In the genomic region with DNA sequence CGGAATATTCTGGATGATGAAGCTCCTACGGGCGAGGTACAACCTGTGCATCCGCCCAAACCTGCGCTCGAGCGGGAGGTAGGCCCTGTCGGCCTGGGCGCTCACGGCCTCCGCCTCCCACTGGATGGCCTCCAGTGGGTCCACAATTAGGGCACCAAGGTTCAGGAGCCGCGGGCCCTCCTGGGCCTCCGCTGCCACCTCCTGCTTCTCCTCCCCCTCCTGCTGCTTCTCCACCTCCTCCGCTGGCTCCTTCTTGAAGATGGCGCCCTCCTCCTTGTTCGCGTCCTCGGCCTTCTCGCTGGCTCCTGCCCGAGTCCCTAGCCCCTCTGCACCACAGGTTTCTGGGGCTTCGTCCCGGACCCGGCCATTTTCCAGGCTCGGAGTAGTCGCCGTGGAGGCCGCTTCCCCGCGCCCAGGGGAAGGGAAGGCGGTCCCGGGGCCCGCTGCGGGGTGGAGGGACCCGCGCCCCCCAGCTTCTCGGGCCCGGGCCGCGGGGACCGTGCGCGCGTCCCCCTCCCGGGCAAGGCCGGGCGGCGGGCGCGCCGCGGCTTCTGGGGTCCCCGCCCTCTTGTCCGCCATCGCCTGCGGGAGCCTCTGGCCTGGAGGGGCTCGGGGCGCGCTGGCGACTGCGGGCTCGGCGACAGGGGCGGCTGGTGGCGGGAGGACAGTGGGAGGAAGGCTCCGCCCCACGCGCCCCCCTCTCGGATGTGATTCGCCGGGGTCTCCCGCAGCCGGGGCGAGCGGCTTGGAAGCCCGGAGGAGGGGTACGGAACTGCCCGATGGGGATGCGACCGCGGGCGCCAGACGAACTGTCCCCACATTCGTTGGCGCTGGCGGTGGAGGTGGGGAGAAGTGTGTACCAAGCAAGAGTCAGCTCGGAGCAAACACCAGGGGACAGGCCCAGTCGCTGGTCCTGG, we compare ENCODE assay signal across 8 cellular contexts. TPM values are rescaled to one million over a fixed set of nuclear protein-coding genes. Genes with fewer than 3 reads are reported as not detected.
DNase-seq lines count a peak whose midpoint lies in the region; ATAC-seq and TF ChIP-seq lines count a peak whose summit lies in the region.

No MANE protein-coding gene starts in this region.

- no peak for TF ChIP-seq CTCF in AG04449 (IDR thresholded peaks at IDR 0.05; ENCODE audit: insufficient read depth, low read length, missing control alignments)
- no peak; the same call in 1 of the 2 replicates for TF ChIP-seq CTCF in IMR-90 (conservative IDR thresholded peaks at IDR 0.05; ENCODE audit: low read depth, low read length)
- TF ChIP-seq CTCF in endothelial cell (IDR thresholded peaks at IDR 0.05; ENCODE audit: unreplicated experiment): no peak
- TF ChIP-seq CTCF in stomach (IDR thresholded peaks at IDR 0.05): peak in 1 of 7 experiments; percentile 10

- no peaks in the 10 kb centered on the region for H3K9me3 ChIP-seq in IMR-90 (ENCODE audit: control insufficient read depth, insufficient read depth, low read length)
- no peaks in the 10 kb centered on the region for H3K9me3 ChIP-seq in stomach

- H3K4me2 ChIP-seq in IMR-90 (ENCODE audit: low read depth, low read length): peak overlapping the region; percentile 87

- peaks cover 9% of the 10 kb centered on the region for H3K27me3 Mint-ChIP-seq in endothelial cell (ENCODE audit: unreplicated experiment)

- no peak for TF ChIP-seq RAD21 in IMR-90 (IDR thresholded peaks at IDR 0.05; ENCODE audit: low read length)

- DNase-seq in AG04449 (ENCODE audit: low read depth, low spot score): no peak
- peak; percentile 11 for DNase-seq in IMR-90
- peak; percentile 82 for DNase-seq in activated CD8-positive, alpha-beta memory T cell treated with anti-CD3 and anti-CD28 coated beads for 24 hours
- peak; percentile 46 for DNase-seq in endothelial cell (ENCODE audit: low spot score)
- peak; percentile 44 for DNase-seq in midbrain (lab: John Stamatoyannopoulos, UW)
- DNase-seq in stomach: peak; percentile 57
- no peak for DNase-seq in NCI-H2196 (lab: John Stamatoyannopoulos, UW; ENCODE audit: unreplicated experiment)
- DNase-seq in NCI-H2196 treated with DMSO at 0.1 percent for 48 hours (lab: John Stamatoyannopoulos, UW; ENCODE audit: unreplicated experiment): no peak

- peak overlapping the region; percentile 61 for H3K4me3 ChIP-seq in AG04449 (ENCODE audit: low read depth, low read length)
- peak overlapping the region; percentile 67 for H3K4me3 ChIP-seq in IMR-90 (ENCODE audit: insufficient read depth, low read depth, low read length)
- H3K4me3 ChIP-seq in stomach: peak overlapping the region; percentile 62 to 72 (median 68)

- H2BK15ac ChIP-seq in IMR-90 (ENCODE audit: low read depth, low read length): 0 out of 3 replicates have a peak overlapping the region, but pooled peaks have one; percentile 41

- H3K9ac ChIP-seq in IMR-90 (ENCODE audit: low read depth, low read length): peak overlapping the region; percentile 93

- peaks cover 17% of the 10 kb centered on the region for H3K36me3 Mint-ChIP-seq in endothelial cell (ENCODE audit: low read depth, unreplicated experiment)

- H3K36me3 ChIP-seq in IMR-90 (ENCODE audit: control insufficient read depth, insufficient read depth, low read length): peaks cover 5% of the 10 kb centered on the region; the same call in 1 of the 2 replicates
- H3K36me3 ChIP-seq in stomach: peaks cover 0 to 6% (median 4%) of the 10 kb centered on the region in 4 donors

- no peak overlapping the region for H3K27ac Mint-ChIP-seq in endothelial cell (ENCODE audit: unreplicated experiment)

- peak overlapping the region; percentile 88 for H3K4ac ChIP-seq in IMR-90 (ENCODE audit: low read depth, low read length)

- peak; percentile 68 for ATAC-seq in IMR-90 (ENCODE audit: low read depth)

- H3K27me3 ChIP-seq in IMR-90 (ENCODE audit: control insufficient read depth, insufficient read depth, low read length) (no peaks in the 10 kb centered on the region), stomach (no peaks in the 10 kb centered on the region)

- H4K20me1 ChIP-seq in IMR-90 (ENCODE audit: insufficient read depth, low read length): no peaks in the 10 kb centered on the region

- TF ChIP-seq EP300 in stomach (IDR thresholded peaks at IDR 0.05): no peak

- peak overlapping the region; percentile 37 for H2BK5ac ChIP-seq in IMR-90 (ENCODE audit: low read depth, low read length, poor library complexity, severe bottlenecking)

- H2AK5ac ChIP-seq in IMR-90 (ENCODE audit: low read depth, low read length): peak overlapping the region; percentile 64

- no peak overlapping the region for H3K56ac ChIP-seq in IMR-90 (ENCODE audit: extremely low read depth, insufficient read depth, low read length)

- H3K4me1 ChIP-seq in IMR-90 (ENCODE audit: control insufficient read depth, insufficient read depth, low read length) (peaks cover 8% of the 10 kb centered on the region), stomach (peaks cover 28 to 73% (median 45%) of the 10 kb centered on the region in 4 donors)

- POLR2A ChIA-PET in AG04449 (lab: Yijun Ruan, JAX) (no interaction called here), IMR-90 (lab: Charles Lee; ENCODE audit: unreplicated experiment) (no interaction called here)

- H4K8ac ChIP-seq in IMR-90 (ENCODE audit: low read depth in 2 of 2, low read length in 2 of 2): peak overlapping the region; percentile 97 to 100

- peak overlapping the region; percentile 93 for H2AFZ ChIP-seq in IMR-90 (replicated peaks; ENCODE audit: low read length, poor library complexity)

- peak overlapping the region; percentile 91 for H3K14ac ChIP-seq in IMR-90 (replicated peaks; ENCODE audit: low read depth, low read length)

- H2BK120ac ChIP-seq in IMR-90 (ENCODE audit: low read depth, low read length): peak overlapping the region; percentile 59; the same call in 1 of the 2 replicates

- peak overlapping the region; percentile 93 for H4K5ac ChIP-seq in IMR-90 (ENCODE audit: low read depth, low read length)

- H3K18ac ChIP-seq in IMR-90 (ENCODE audit: low read depth, low read length): peak overlapping the region; percentile 82; the same call in 1 of the 2 replicates

- peak overlapping the region; percentile 73 for H3K23ac ChIP-seq in IMR-90 (ENCODE audit: low read depth, low read length)

- no peaks in the 10 kb centered on the region for H3K9me3 Mint-ChIP-seq in endothelial cell (ENCODE audit: unreplicated experiment)

- CTCF ChIA-PET in AG04449 (lab: Yijun Ruan, JAX): interaction anchor here (0.7 to 1.2 kb wide), 3 partner anchors 10 to 20 kb away, joined by 3 to 4 read pairs (median 3); no protein-coding TSS in a partner anchor
- CTCF ChIA-PET in IMR-90 (lab: Yijun Ruan, JAX): no interaction called here

- in situ Hi-C loops in IMR-90 (cut with MboI; ENCODE audit: low sequenced_read_pairs): no loop called here

- peaks cover 4 to 26% of the 10 kb centered on the region in 2 experiments; a peak in 2 of 4 replicates for H3K79me1 ChIP-seq in IMR-90 (ENCODE audit: low read depth in 1 of 2, low read length in 2 of 2)

- no peak overlapping the region for H2BK20ac ChIP-seq in IMR-90 (ENCODE audit: low read depth, low read length)

- TF ChIP-seq POLR2A in IMR-90 (IDR thresholded peaks at IDR 0.05; ENCODE audit: low read depth, low read length) (no peak), stomach (IDR thresholded peaks at IDR 0.05) (no peak)

- peak overlapping the region; percentile 77 for H3K27ac ChIP-seq in IMR-90 (ENCODE audit: insufficient read depth, low read length)
- H3K27ac ChIP-seq in stomach: peak overlapping the region; percentile 82 to 87 (median 83)

- H3K4me3 Mint-ChIP-seq in endothelial cell (ENCODE audit: unreplicated experiment): peak overlapping the region; percentile 89

- WGBS in IMR-90 (ENCODE audit: extremely low coverage in 2 of 2, insufficient read length in 1 of 2), 2 experiments: 25% methylated on average over 23 of the region's 88 CpGs; no CpG with 5 or more reads in 1 of the 2 experiments
- WGBS in stomach, 5 donors: 3 to 16% (median 4%) methylated on average over 26 to 88 of the region's 88 CpGs

- no TSS peak for BruUV-seq in IMR-90 (replicated peaks; lab: Mats Ljungman, UMichigan)

- H4K91ac ChIP-seq in IMR-90 (ENCODE audit: insufficient read depth, low read depth, low read length): peak overlapping the region; percentile 73

- peaks cover 14% of the 10 kb centered on the region for H3K4me1 Mint-ChIP-seq in endothelial cell (ENCODE audit: unreplicated experiment)

- H2AK9ac ChIP-seq in IMR-90 (replicated peaks; ENCODE audit: low read depth, low read length, poor library complexity): peak overlapping the region; percentile 90

- intact Hi-C loops in IMR-90 (cut with micrococcal nuclease): no loop called here
- intact Hi-C loops in stomach (cut with DNase I; ENCODE audit: low total_unique reads): no loop called here

- dilution Hi-C loops in IMR-90 (cut with HindIII; ENCODE audit: low sequenced_read_pairs, unreplicated experiment): no loop called here

- peaks cover 18% of the 10 kb centered on the region for H3K9me1 ChIP-seq in IMR-90 (ENCODE audit: insufficient read depth, low read length)

TF ChIP-seq in IMR-90, 13 proteins besides CTCF, POLR2A, EP300 and RAD21 (continues in another document):
- TF ChIP-seq CEBPB (IDR thresholded peaks at IDR 0.05; ENCODE audit: low read depth, low read length) (no peak), SMC3 (IDR thresholded peaks at IDR 0.05; ENCODE audit: low read depth, low read length) (no peak), CHD1 (IDR thresholded peaks at IDR 0.05; ENCODE audit: low read depth, low read length) (no peak), MAZ (IDR thresholded peaks at IDR 0.05; ENCODE audit: borderline replicate concordance, low read depth, low read length) (no peak), RCOR1 (IDR thresholded peaks at IDR 0.05; ENCODE audit: insufficient replicate concordance, low read length) (no peak), BHLHE40 (IDR thresholded peaks at IDR 0.05; ENCODE audit: low read depth, low read length) (no peak), MAFK (IDR thresholded peaks at IDR 0.05; ENCODE audit: low read depth, low read length) (no peak)

RNA-seq across cellular contexts. Expression of a gene that starts 17.6 kb away (rescaled TPM):
- total RNA-seq in IMR-90 (2012; rRNA removed) (2.9 and 3.1 TPM in 2 replicates), endothelial cell (ENCODE audit: unreplicated experiment) (23.7 TPM), stomach (10 to 100 TPM in 2 of 5 donors, 1 to 10 TPM in 3; 1.8 to 20.0 (median 7.2) TPM)
- polyA plus RNA-seq in IMR-90 (2012; rRNA removed) (7.5 and 7.7 TPM in 2 replicates), stomach (1 to 10 TPM; 2.6 to 3.1 (median 3.1) TPM)
- polyA plus RNA-seq in IMR-90 (2012; cell fraction: cytosol; rRNA removed): 3.8 and 4.2 TPM in 2 replicates
- 6.0 and 7.6 TPM in 2 replicates for polyA plus RNA-seq in IMR-90 (2012; cell fraction: nucleus; rRNA removed; ENCODE audit: low replicate concordance)

RNA-seq across cellular contexts. Expression of a gene that starts 17.7 kb away (rescaled TPM):
- 23.1 and 25.5 TPM in 2 replicates for total RNA-seq in IMR-90 (2012; rRNA removed)
- 35.4 and 41.1 TPM in 2 replicates for polyA plus RNA-seq in IMR-90 (2012; rRNA removed)
- 25.5 and 26.9 TPM in 2 replicates for polyA plus RNA-seq in IMR-90 (2012; cell fraction: cytosol; rRNA removed)
- 17.8 and 18.6 TPM in 2 replicates for polyA plus RNA-seq in IMR-90 (2012; cell fraction: nucleus; rRNA removed; ENCODE audit: low replicate concordance)
- total RNA-seq in endothelial cell (ENCODE audit: unreplicated experiment): 43.5 TPM
- 10 to 100 TPM in 4 of 5 donors, 1 to 10 TPM in 1; 2.3 to 33.8 (median 15.6) TPM for total RNA-seq in stomach
- 1 to 10 TPM; 4.9 to 8.2 (median 7.8) TPM for polyA plus RNA-seq in stomach

Comparison
In these comparisons a context has a peak if more than half of its experiments do, and no peak if none do; other contexts are left out.
1. DNase-seq: peak in IMR-90 (single experiment), activated CD8-positive, alpha-beta memory T cell treated with anti-CD3 and anti-CD28 coated beads for 24 hours (single experiment), endothelial cell (single experiment), midbrain (single experiment) and stomach (single experiment); none in AG04449 (single experiment), NCI-H2196 (single experiment) and NCI-H2196 treated with DMSO at 0.1 percent for 48 hours (single experiment).
2. Peak in every context shown above with its lines, with median percentiles within 50 percentile points of each other: H3K4me3 ChIP-seq.